Comparison of ENCODE assay signal across 9 cellular contexts in the genomic region with DNA sequence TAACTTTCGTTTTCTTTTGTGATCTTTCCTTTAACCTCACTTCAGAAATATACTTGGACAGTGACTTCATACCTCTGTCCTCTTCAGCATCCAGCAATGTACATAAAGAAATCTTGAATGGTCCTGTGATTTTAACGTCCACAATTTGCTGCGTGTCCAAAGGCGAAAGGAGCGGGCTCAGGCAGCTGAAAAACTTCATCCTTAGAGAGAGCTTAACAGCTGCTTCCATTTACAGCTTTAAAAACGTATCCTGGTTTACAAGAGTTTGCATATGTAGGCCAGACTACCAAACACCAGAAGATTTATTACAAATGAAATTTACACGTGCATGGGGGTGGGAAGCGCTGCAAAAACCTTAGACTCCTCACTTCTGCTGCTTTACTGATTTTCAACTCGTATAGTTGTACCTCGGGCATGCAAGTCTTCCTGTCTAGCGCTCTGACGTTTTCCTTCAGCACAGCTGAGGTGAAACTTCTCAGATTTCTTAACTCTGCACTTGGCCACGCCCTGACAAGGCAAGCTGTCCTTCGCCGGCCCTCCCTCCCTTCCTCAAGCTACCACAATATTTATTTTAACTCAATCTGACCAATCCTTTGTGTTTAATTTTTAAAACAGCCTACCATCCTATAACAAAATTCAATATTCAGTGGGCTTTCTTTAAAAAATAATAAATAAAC.
DNase-seq lines count a peak whose midpoint lies in the region; ATAC-seq, FAIRE-seq and TF ChIP-seq lines count a peak whose summit lies in the region.
"Had no signal": no experiment of that assay in that cellular context is flagged by ENCODE, and none has a peak within 500 bp of the region (broad histone marks: within the 10 kb centered on the region; RNA-seq: fewer than 3 reads in every experiment).

No MANE protein-coding gene starts in this region.

- H3K27me3 Mint-ChIP-seq in activated CD4-positive, alpha-beta T cell treated with anti-CD3 and anti-CD28 coated beads for 36 hours = no peaks in the 10 kb centered on the region

- TF ChIP-seq POLR2A in H54 (IDR thresholded peaks at IDR 0.05; ENCODE audit: low read depth, low read length) = no peak

- no peaks in the 10 kb centered on the region for H3K9me3 Mint-ChIP-seq in activated CD4-positive, alpha-beta T cell treated with anti-CD3 and anti-CD28 coated beads for 36 hours (ENCODE audit: low read depth)

- FAIRE-seq in H54 (lab: Jason Lieb, UNC) = no peak
- FAIRE-seq: TTC549 had no signal

- no peak for TF ChIP-seq CTCF in HL-60 (IDR thresholded peaks at IDR 0.05; ENCODE audit: insufficient read depth, low read length)
- no peak for TF ChIP-seq CTCF in left ventricle myocardium inferior (IDR thresholded peaks at IDR 0.05; ENCODE audit: borderline replicate concordance)
- TF ChIP-seq CTCF in retinal pigment epithelial cell (conservative IDR thresholded peaks at IDR 0.05; ENCODE audit: low read depth, low read length) = no peak

- no peaks in the 10 kb centered on the region for H3K36me3 Mint-ChIP-seq in activated CD4-positive, alpha-beta T cell treated with anti-CD3 and anti-CD28 coated beads for 36 hours (ENCODE audit: low read depth)

- no peak overlapping the region for H3K27ac Mint-ChIP-seq in activated CD4-positive, alpha-beta T cell treated with anti-CD3 and anti-CD28 coated beads for 36 hours

- POLR2A ChIA-PET in activated CD4-positive, alpha-beta T cell treated with anti-CD3 and anti-CD28 coated beads for 36 hours (lab: Charles Lee) = no interaction called here

- no peaks in the 10 kb centered on the region for H3K4me1 ChIP-seq in SJCRH30
- H3K4me1 ChIP-seq in left ventricle myocardium inferior = no peaks in the 10 kb centered on the region

- intact Hi-C loops in left ventricle myocardium inferior (cut with micrococcal nuclease) = no loop called here
- intact Hi-C loops in activated CD4-positive, alpha-beta T cell treated with anti-CD3 and anti-CD28 coated beads for 36 hours (cut with DNase I, micrococcal nuclease) = no loop called here

- DNase-seq in HL-60 (ENCODE audit: low read depth in 1 of 2, low spot score in 1 of 2) = peak in 1 of 2 experiments; percentile 1
- peak; percentile 17 to 52 for DNase-seq in SJCRH30
- DNase-seq in left ventricle myocardium inferior = no peak
- DNase-seq in retinal pigment epithelial cell (ENCODE audit: low read depth) = peak; percentile 2
- no peak for DNase-seq in DMS53 (lab: John Stamatoyannopoulos, UW)
- DNase-seq in COLO829 (ENCODE audit: low spot score) = no peak
- DNase-seq in H54 (ENCODE audit: insufficient read length, low spot score) = no peak
- no peak for DNase-seq in activated CD4-positive, alpha-beta T cell treated with anti-CD3 and anti-CD28 coated beads for 36 hours

- no peak for ATAC-seq in activated CD4-positive, alpha-beta T cell treated with anti-CD3 and anti-CD28 coated beads for 36 hours

- no peak overlapping the region for H3K4me3 Mint-ChIP-seq in activated CD4-positive, alpha-beta T cell treated with anti-CD3 and anti-CD28 coated beads for 36 hours

- H3K9me3 ChIP-seq in SJCRH30 (replicated peaks) = no peaks in the 10 kb centered on the region
- no peaks in the 10 kb centered on the region for H3K9me3 ChIP-seq in left ventricle myocardium inferior (replicated peaks)

- CTCF ChIA-PET in activated CD4-positive, alpha-beta T cell treated with anti-CD3 and anti-CD28 coated beads for 36 hours (lab: Charles Lee) = interaction anchor here (1.1 kb wide), 1 partner anchor 11 kb away, joined by 5 read pairs; no protein-coding TSS in a partner anchor

- H3K27ac ChIP-seq in HL-60 (replicated peaks) (no peak overlapping the region), SJCRH30 (no peak overlapping the region; the same call in 1 of the 2 replicates), left ventricle myocardium inferior (replicated peaks) (no peak overlapping the region)

- H3K4me3 ChIP-seq in HL-60 (replicated peaks; ENCODE audit: insufficient read depth, low read length) (peak overlapping the region; percentile 39), SJCRH30 (peak overlapping the region; percentile 51), left ventricle myocardium inferior (peak overlapping the region; percentile 55), retinal pigment epithelial cell (ENCODE audit: low read length) (peak overlapping the region; percentile 32)

- H3K27me3 ChIP-seq in HL-60 (ENCODE audit: insufficient read depth, poor library complexity, severe bottlenecking) = peaks cover 2% of the 10 kb centered on the region
- H3K27me3 ChIP-seq in SJCRH30 = no peaks in the 10 kb centered on the region
- peaks cover 4% of the 10 kb centered on the region for H3K27me3 ChIP-seq in left ventricle myocardium inferior (ENCODE audit: low read depth)

- no peaks in the 10 kb centered on the region for H3K4me1 Mint-ChIP-seq in activated CD4-positive, alpha-beta T cell treated with anti-CD3 and anti-CD28 coated beads for 36 hours

- no peaks in the 10 kb centered on the region for H3K36me3 ChIP-seq in SJCRH30
- H3K36me3 ChIP-seq in left ventricle myocardium inferior = no peaks in the 10 kb centered on the region

Comparison
In these comparisons a context has a peak if more than half of its experiments do, and no peak if none do; other contexts are left out.
1. DNase-seq: peak in SJCRH30 (2 of 2) and retinal pigment epithelial cell (single experiment); none in left ventricle myocardium inferior (single experiment), DMS53 (single experiment), COLO829 (single experiment), H54 (single experiment) and activated CD4-positive, alpha-beta T cell treated with anti-CD3 and anti-CD28 coated beads for 36 hours (single experiment).
2. Peak in every context shown above with its lines, with median percentiles within 50 percentile points of each other: H3K4me3 ChIP-seq.